In genomic region chr6:154548130-154548830, GRCh38 we compare ENCODE assay signal across 1 cellular context.
TF ChIP-seq lines count a peak whose summit lies in the region.

No MANE protein-coding gene starts in this region.

TF ChIP-seq in HepG2, 621 proteins besides CTCF, POLR2A, EP300 and RAD21:
- TF ChIP-seq, protein P1, sequence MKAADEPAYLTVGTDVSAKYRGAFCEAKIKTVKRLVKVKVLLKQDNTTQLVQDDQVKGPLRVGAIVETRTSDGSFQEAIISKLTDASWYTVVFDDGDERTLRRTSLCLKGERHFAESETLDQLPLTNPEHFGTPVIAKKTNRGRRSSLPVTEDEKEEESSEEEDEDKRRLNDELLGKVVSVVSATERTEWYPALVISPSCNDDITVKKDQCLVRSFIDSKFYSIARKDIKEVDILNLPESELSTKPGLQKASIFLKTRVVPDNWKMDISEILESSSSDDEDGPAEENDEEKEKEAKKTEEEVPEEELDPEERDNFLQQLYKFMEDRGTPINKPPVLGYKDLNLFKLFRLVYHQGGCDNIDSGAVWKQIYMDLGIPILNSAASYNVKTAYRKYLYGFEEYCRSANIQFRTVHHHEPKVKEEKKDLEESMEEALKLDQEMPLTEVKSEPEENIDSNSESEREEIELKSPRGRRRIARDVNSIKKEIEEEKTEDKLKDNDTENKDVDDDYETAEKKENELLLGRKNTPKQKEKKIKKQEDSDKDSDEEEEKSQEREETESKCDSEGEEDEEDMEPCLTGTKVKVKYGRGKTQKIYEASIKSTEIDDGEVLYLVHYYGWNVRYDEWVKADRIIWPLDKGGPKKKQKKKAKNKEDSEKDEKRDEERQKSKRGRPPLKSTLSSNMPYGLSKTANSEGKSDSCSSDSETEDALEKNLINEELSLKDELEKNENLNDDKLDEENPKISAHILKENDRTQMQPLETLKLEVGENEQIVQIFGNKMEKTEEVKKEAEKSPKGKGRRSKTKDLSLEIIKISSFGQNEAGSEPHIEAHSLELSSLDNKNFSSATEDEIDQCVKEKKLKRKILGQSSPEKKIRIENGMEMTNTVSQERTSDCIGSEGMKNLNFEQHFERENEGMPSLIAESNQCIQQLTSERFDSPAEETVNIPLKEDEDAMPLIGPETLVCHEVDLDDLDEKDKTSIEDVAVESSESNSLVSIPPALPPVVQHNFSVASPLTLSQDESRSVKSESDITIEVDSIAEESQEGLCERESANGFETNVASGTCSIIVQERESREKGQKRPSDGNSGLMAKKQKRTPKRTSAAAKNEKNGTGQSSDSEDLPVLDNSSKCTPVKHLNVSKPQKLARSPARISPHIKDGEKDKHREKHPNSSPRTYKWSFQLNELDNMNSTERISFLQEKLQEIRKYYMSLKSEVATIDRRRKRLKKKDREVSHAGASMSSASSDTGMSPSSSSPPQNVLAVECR (CRISPR knock-in tag; IDR thresholded peaks at IDR 0.05; ENCODE audit: borderline replicate concordance) = no peak
- TF ChIP-seq KLF6 (CRISPR knock-in tag; IDR thresholded peaks at IDR 0.05) (no peak), SP5 (CRISPR knock-in tag; IDR thresholded peaks at IDR 0.05; ENCODE audit: borderline replicate concordance, low read depth) (no peak), ZNF501 (CRISPR knock-in tag; IDR thresholded peaks at IDR 0.05) (no peak), ZNF17 (CRISPR knock-in tag; IDR thresholded peaks at IDR 0.05) (no peak), MTF1 (CRISPR knock-in tag; IDR thresholded peaks at IDR 0.05) (no peak), MED8 (CRISPR knock-in tag; IDR thresholded peaks at IDR 0.05; ENCODE audit: insufficient replicate concordance) (no peak), ZNF747 (CRISPR knock-in tag; IDR thresholded peaks at IDR 0.05; ENCODE audit: borderline replicate concordance) (no peak), ELF1 (CRISPR knock-in tag; IDR thresholded peaks at IDR 0.05) (no peak), SYNCRIP (IDR thresholded peaks at IDR 0.05; ENCODE audit: insufficient read depth, low read depth, low read length) (no peak), ZMAT3 (CRISPR knock-in tag; conservative IDR thresholded peaks at IDR 0.05) (no peak)
- TF ChIP-seq, protein P2, sequence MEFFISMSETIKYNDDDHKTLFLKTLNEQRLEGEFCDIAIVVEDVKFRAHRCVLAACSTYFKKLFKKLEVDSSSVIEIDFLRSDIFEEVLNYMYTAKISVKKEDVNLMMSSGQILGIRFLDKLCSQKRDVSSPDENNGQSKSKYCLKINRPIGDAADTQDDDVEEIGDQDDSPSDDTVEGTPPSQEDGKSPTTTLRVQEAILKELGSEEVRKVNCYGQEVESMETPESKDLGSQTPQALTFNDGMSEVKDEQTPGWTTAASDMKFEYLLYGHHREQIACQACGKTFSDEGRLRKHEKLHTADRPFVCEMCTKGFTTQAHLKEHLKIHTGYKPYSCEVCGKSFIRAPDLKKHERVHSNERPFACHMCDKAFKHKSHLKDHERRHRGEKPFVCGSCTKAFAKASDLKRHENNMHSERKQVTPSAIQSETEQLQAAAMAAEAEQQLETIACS (CRISPR knock-in tag; IDR thresholded peaks at IDR 0.05) = no peak
